ENCODE assay signal across 8 cellular contexts in the genomic region with DNA sequence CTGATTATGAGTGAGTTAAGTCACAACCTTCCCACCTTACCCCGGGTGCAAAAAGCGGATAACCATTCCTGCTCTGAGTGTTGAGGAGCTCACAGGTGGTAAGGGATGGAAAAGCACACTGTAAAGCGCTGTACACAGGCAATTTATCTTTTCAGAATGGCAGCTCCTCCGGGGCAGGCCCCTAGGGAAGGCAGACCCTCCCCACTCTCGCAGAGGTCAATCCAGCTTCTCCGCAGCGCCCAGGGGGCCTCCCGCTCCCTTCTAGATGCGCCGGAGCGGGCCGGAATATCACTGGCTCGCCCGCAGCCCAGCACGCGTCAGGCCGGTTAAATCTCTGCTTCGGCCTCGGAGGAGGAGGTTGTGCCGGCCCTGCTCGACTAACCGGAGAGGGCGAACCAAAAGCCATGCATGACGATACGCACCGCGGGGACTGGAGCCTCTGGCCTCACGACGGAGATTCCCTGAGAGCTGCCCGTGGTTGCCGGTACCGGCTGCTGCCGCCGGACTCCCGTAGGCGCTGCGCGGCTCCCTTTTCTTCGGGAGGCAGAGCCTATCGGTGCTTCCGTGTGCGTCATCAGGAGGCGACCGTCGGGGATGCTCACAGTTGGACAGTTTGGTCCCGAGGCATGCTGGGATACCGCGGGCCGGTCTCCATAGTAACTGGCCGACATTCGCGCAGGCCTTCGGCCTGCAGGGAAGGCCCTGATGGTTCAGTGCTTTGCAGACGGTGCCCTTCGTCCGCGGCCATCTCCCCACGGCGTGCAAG. TPM values are rescaled to one million over a fixed set of nuclear protein-coding genes. Genes with fewer than 3 reads are reported as not detected.
A peak's percentile ranks its signal among the peaks of the same experiment; 100 is the strongest.
DNase-seq lines count a peak whose midpoint lies in the region; ATAC-seq and TF ChIP-seq lines count a peak whose summit lies in the region.

A gene with protein sequence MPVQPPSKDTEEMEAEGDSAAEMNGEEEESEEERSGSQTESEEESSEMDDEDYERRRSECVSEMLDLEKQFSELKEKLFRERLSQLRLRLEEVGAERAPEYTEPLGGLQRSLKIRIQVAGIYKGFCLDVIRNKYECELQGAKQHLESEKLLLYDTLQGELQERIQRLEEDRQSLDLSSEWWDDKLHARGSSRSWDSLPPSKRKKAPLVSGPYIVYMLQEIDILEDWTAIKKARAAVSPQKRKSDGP (minus strand): TSS at position 555 of the 766 bp plus-strand sequence. CDS start 2,870 bp downstream, outside the sequence.

- H3K9me3 Mint-ChIP-seq in activated naive CD8-positive, alpha-beta T cell treated with anti-CD3 and anti-CD28 coated beads, Interleukin-2, amount 10 ng/mL, durations not matched to agents 7 days and 5 days, result no peaks in the 10 kb centered on the region

- H3K36me3 Mint-ChIP-seq in activated naive CD8-positive, alpha-beta T cell treated with anti-CD3 and anti-CD28 coated beads, Interleukin-2, amount 10 ng/mL, durations not matched to agents 7 days and 5 days, result peaks cover 9% of the 10 kb centered on the region

- ATAC-seq in HG02642 (IDR thresholded peaks at IDR 0.05; ENCODE audit: poor library complexity, unreplicated experiment), result peak; percentile 70
- peak; percentile 76 for ATAC-seq in activated naive CD8-positive, alpha-beta T cell treated with anti-CD3 and anti-CD28 coated beads, Interleukin-2, amount 10 ng/mL, durations not matched to agents 7 days and 5 days (ENCODE audit: low read depth)
- peak; percentile 89 for ATAC-seq in Right ventricle myocardium inferior

- H3K4me3 ChIP-seq in SU-DHL-6 (ENCODE audit: insufficient read depth, low read length, poor library complexity, severe bottlenecking) (peak within 1 kb of the TSS; percentile 97), ovary (peak within 1 kb of the TSS; percentile 97), thymus (ENCODE audit: low read length) (peak within 1 kb of the TSS; percentile 100)

- H3K9me3 ChIP-seq in SU-DHL-6 (ENCODE audit: insufficient read depth, low read length) (no peaks in the 10 kb centered on the region), ovary (no peaks in the 10 kb centered on the region), thymus (ENCODE audit: control insufficient read depth) (no peaks in the 10 kb centered on the region)

- TF ChIP-seq EP300 in ovary (IDR thresholded peaks at IDR 0.05), result no peak

- H3K27me3 ChIP-seq in SU-DHL-6 (ENCODE audit: low read length) (no peaks in the 10 kb centered on the region), ovary (no peaks in the 10 kb centered on the region), thymus (ENCODE audit: control insufficient read depth, insufficient read depth) (no peaks in the 10 kb centered on the region)

- peak within 1 kb of the TSS; percentile 83 for H3K9ac ChIP-seq in SU-DHL-6 (ENCODE audit: low read length)

- no peaks in the 10 kb centered on the region for H3K9me2 ChIP-seq in SU-DHL-6 (replicated peaks; ENCODE audit: insufficient read depth, low read length)

- peak within 1 kb of the TSS; percentile 91 for H3K27ac Mint-ChIP-seq in activated naive CD8-positive, alpha-beta T cell treated with anti-CD3 and anti-CD28 coated beads, Interleukin-2, amount 10 ng/mL, durations not matched to agents 7 days and 5 days

- H3K27ac ChIP-seq in SU-DHL-6 (ENCODE audit: low read depth, low read length) (peak within 1 kb of the TSS; percentile 2; the same call in 1 of the 2 replicates), ovary (peak within 1 kb of the TSS in 1 of 2 donors; percentile 35), thymus (ENCODE audit: low read depth) (peak within 1 kb of the TSS; percentile 88)

- H3K4me3 Mint-ChIP-seq in activated naive CD8-positive, alpha-beta T cell treated with anti-CD3 and anti-CD28 coated beads, Interleukin-2, amount 10 ng/mL, durations not matched to agents 7 days and 5 days, result peak within 1 kb of the TSS; percentile 90

- WGBS in ovary, 3 donors, result 0 to 1% (median 0%) methylated on average over 35 to 59 of the region's 59 CpGs
- WGBS in thymus, result under 1% methylated on average over 59 of the region's 59 CpGs

- TF ChIP-seq POLR2A in ovary (IDR thresholded peaks at IDR 0.05), result peak; percentile 71

- peaks cover 17% of the 10 kb centered on the region for H3K79me2 ChIP-seq in SU-DHL-6 (ENCODE audit: insufficient read depth, low read length)

- peaks cover 35% of the 10 kb centered on the region for H3K4me1 Mint-ChIP-seq in activated naive CD8-positive, alpha-beta T cell treated with anti-CD3 and anti-CD28 coated beads, Interleukin-2, amount 10 ng/mL, durations not matched to agents 7 days and 5 days

- intact Hi-C loops in Right ventricle myocardium inferior (cut with DNase I), result loop anchor here (5.0 kb wide), 2 partner anchors 32 to 43 kb away; no protein-coding TSS in a partner anchor
- intact Hi-C loops in ovary (cut with DNase I), result no loop called here

- POLR2A ChIA-PET in activated naive CD8-positive, alpha-beta T cell treated with anti-CD3 and anti-CD28 coated beads, Interleukin-2, amount 10 ng/mL, durations not matched to agents 7 days and 5 days (lab: Charles Lee), result interaction anchor here (0.5 to 4.5 kb wide), 12 partner anchors 9 to 185 kb away, joined by 3 to 26 read pairs (median 6); a partner anchor contains a TSS

- H3K36me3 ChIP-seq in SU-DHL-6 (ENCODE audit: low read length) (no peaks in the 10 kb centered on the region), ovary (no peaks in the 10 kb centered on the region), thymus (ENCODE audit: control insufficient read depth, insufficient read depth) (peaks cover 29% of the 10 kb centered on the region)

- H3F3A ChIP-seq in SU-DHL-6 (ENCODE audit: insufficient read depth), result peaks cover 16% of the 10 kb centered on the region

- peak; percentile 96 for DNase-seq in GM10266 (ENCODE audit: extremely low spot score)
- DNase-seq in NCI-H1417 (lab: John Stamatoyannopoulos, UW), result peak; percentile 94 to 98 (median 98)
- peak; percentile 94 for DNase-seq in activated naive CD8-positive, alpha-beta T cell treated with anti-CD3 and anti-CD28 coated beads, Interleukin-2, amount 10 ng/mL, durations not matched to agents 7 days and 5 days
- peak; percentile 100 for DNase-seq in Right ventricle myocardium inferior (ENCODE audit: missing footprints)
- DNase-seq in ovary, result peak; percentile 97 to 99 (median 98)

- TF ChIP-seq CTCF in GM10266 (IDR thresholded peaks at IDR 0.05; ENCODE audit: control insufficient read depth, insufficient read depth, low read depth, missing control alignments), result no peak
- no peak for TF ChIP-seq CTCF in SU-DHL-6 (IDR thresholded peaks at IDR 0.05; ENCODE audit: insufficient read depth, low read length, poor library complexity, severe bottlenecking)
- peak in 2 of 3 donors; percentile 20 to 40 for TF ChIP-seq CTCF in ovary (IDR thresholded peaks at IDR 0.05)

- H3K4me2 ChIP-seq in SU-DHL-6 (ENCODE audit: low read depth, low read length, poor library complexity, severe bottlenecking), result peak within 1 kb of the TSS; percentile 92

- peaks cover 2% of the 10 kb centered on the region for H3K27me3 Mint-ChIP-seq in activated naive CD8-positive, alpha-beta T cell treated with anti-CD3 and anti-CD28 coated beads, Interleukin-2, amount 10 ng/mL, durations not matched to agents 7 days and 5 days

- H3K4me1 ChIP-seq in ovary (ENCODE audit: insufficient read depth), result peaks cover 12% of the 10 kb centered on the region
- peaks cover 28% of the 10 kb centered on the region for H3K4me1 ChIP-seq in thymus (ENCODE audit: control insufficient read depth, insufficient read depth, low read length)

- H2AFZ ChIP-seq in SU-DHL-6 (ENCODE audit: low read depth, low read length, severe bottlenecking), result peak within 1 kb of the TSS; percentile 79

- no peaks in the 10 kb centered on the region for H4K20me1 ChIP-seq in SU-DHL-6 (ENCODE audit: low read depth, low read length)

RNA-seq across cellular contexts. Expression of the gene that starts here (rescaled TPM):
- total RNA-seq in activated naive CD8-positive, alpha-beta T cell treated with anti-CD3 and anti-CD28 coated beads, Interleukin-2, amount 10 ng/mL, durations not matched to agents 7 days and 5 days, result 10 to 100 TPM; 45.4 to 47.8 TPM
- total RNA-seq in Right ventricle myocardium inferior, result 14.6 TPM
- total RNA-seq in ovary, result 10 to 100 TPM; 19.9 to 32.2 (median 23.4) TPM
- polyA plus RNA-seq in ovary, result 10 to 100 TPM; 17.5 to 31.0 TPM
- 63.0 TPM for polyA plus RNA-seq in thymus

Comparison
In these comparisons a context has a peak if more than half of its experiments do, and no peak if none do; other contexts are left out.
1. CTCF ChIP-seq: peak in ovary (2 of 3); none in GM10266 (single experiment) and SU-DHL-6 (single experiment).
2. Peak in every context shown above with its lines, with median percentiles within 50 percentile points of each other: DNase-seq, ATAC-seq and H3K4me3 ChIP-seq.